ENCODE assay signal across 22 cellular contexts in genomic region chr21:32492376-32492775, GRCh38.
"Had no signal": no experiment of that assay in that cellular context is flagged by ENCODE, and none has a peak within 500 bp of the region (broad histone marks: within the 10 kb centered on the region; RNA-seq: fewer than 3 reads in every experiment).

No MANE protein-coding gene starts in this region.

- H3K4me1 ChIP-seq: parathyroid adenoma had no signal

- H3K27ac Mint-ChIP-seq: activated naive CD8-positive, alpha-beta T cell; activated T-helper 2 cell treated with anti-CD3 and anti-CD28 coated beads, Interferon-gamma antibody, Interleukin-2, Interleukin-4, amounts not matched to agents 10 μg/mL and 5 μg/mL and 100 μg/mL, durations not matched to agents 14 hours and 24 hours and 36 hours; mesothelial cell of epicardium; natural killer cell treated with Interleukin-12 subunit alpha and Interleukin-12 subunit beta and Interleukin-15 and Interleukin-18, amount 100 ng/mL, for 72 hours had no signal

- H3K9me3 ChIP-seq: adrenal gland, ascending aorta, colonic mucosa, lower lobe of right lung, sigmoid colon, tibial artery had no signal

- H3K4me3 Mint-ChIP-seq: activated naive CD8-positive, alpha-beta T cell; activated T-cell treated with anti-CD3 and anti-CD28 coated beads, Interleukin-2, amount 50 U/mL, for 4 hours; mesothelial cell of epicardium; natural killer cell treated with Interleukin-12 subunit alpha and Interleukin-12 subunit beta and Interleukin-15 and Interleukin-18, amount 100 ng/mL, for 72 hours had no signal

- ATAC-seq: left lobe of liver; natural killer cell treated with Interleukin-12 subunit alpha and Interleukin-12 subunit beta and Interleukin-15 and Interleukin-18, amount 100 ng/mL, for 72 hours had no signal

- H3K27me3 ChIP-seq: adrenal gland, ascending aorta, colonic mucosa, heart right ventricle, sigmoid colon, tibial artery had no signal

- DNase-seq: activated CD4-positive, alpha-beta T cell treated with anti-CD3 and anti-CD28 coated beads for 1 hour; activated CD8-positive, alpha-beta memory T cell treated with anti-CD3 and anti-CD28 coated beads for 24 hours; activated CD8-positive, alpha-beta memory T cell treated with anti-CD3 and anti-CD28 coated beads, Interleukin-2, amount 50 U/mL, for 4 hours; activated naive CD4-positive, alpha-beta T cell; activated T-cell treated with anti-CD3 and anti-CD28 coated beads, Interleukin-2, amount 50 U/mL, for 4 hours; adrenal gland; colonic mucosa; foreskin fibroblast; heart right ventricle; lower lobe of right lung; sigmoid colon; stimulated activated CD4-positive, alpha-beta T cell treated with anti-CD3 and anti-CD28 coated beads, Interleukin-4, amount 100 ng/mL, for 1 hour; stimulated activated naive CD4-positive, alpha-beta T cell treated with Interleukin-2 at 50 U/mL for 16 hours; T-helper 1 cell; tibial artery had no signal

- H3K9ac ChIP-seq: parathyroid adenoma had no signal

- H3K36me3 ChIP-seq: adrenal gland, colonic mucosa had no signal

- H3K27ac ChIP-seq: colonic mucosa, parathyroid adenoma, sigmoid colon had no signal

- H2AFZ ChIP-seq: parathyroid adenoma had no signal

- H3K4me1 Mint-ChIP-seq: mesothelial cell of epicardium had no signal

- H3K4me3 ChIP-seq: adrenal gland, ascending aorta, colonic mucosa, heart right ventricle, lower lobe of right lung, sigmoid colon, tibial artery had no signal

- H3K27me3 Mint-ChIP-seq: activated naive CD8-positive, alpha-beta T cell; natural killer cell treated with Interleukin-12 subunit alpha and Interleukin-12 subunit beta and Interleukin-15 and Interleukin-18, amount 100 ng/mL, for 72 hours had no signal

- H3K9me3 Mint-ChIP-seq: activated T-cell treated with anti-CD3 and anti-CD28 coated beads, Interleukin-2, amount 50 U/mL, for 4 hours; natural killer cell treated with Interleukin-12 subunit alpha and Interleukin-12 subunit beta and Interleukin-15 and Interleukin-18, amount 100 ng/mL, for 72 hours had no signal
